Comparison of ENCODE assay signal across 9 cellular contexts in genomic region chr9:32825203-32825602, GRCh38. TPM values are rescaled to one million over a fixed set of nuclear protein-coding genes. Genes with fewer than 3 reads are reported as not detected.
"Had no signal": no experiment of that assay in that cellular context is flagged by ENCODE, and none has a peak within 500 bp of the region (broad histone marks: within the 10 kb centered on the region; RNA-seq: fewer than 3 reads in every experiment).

No MANE protein-coding gene starts in this region.

- H3K9me3 Mint-ChIP-seq: IgD-negative memory B cell had no signal

- H3K36me3 Mint-ChIP-seq: IgD-negative memory B cell had no signal

- FAIRE-seq: HepG2, HTR-8/SVneo, K562 had no signal

- H3K4me3 ChIP-seq: K562 had no signal

- H3K4me1 Mint-ChIP-seq: IgD-negative memory B cell had no signal

- H3K4me3 Mint-ChIP-seq: IgD-negative memory B cell had no signal

- H3K27ac ChIP-seq: HL-60 had no signal

- ATAC-seq: HepG2, K562 had no signal

- DNase-seq: IMR-90, KBM-7 had no signal

- H3K27ac Mint-ChIP-seq: IgD-negative memory B cell had no signal

RNA-seq across cellular contexts. Expression of gene TMEM215, which starts 41.9 kb away (rescaled TPM):
- total RNA-seq: HepG2, HT-29, HT1080, IMR-90, K562 had no signal
- polyA plus RNA-seq: HepG2, IgD-negative memory B cell, IMR-90, K562 had no signal
